ENCODE assay signal across 7 cellular contexts in the genomic region with DNA sequence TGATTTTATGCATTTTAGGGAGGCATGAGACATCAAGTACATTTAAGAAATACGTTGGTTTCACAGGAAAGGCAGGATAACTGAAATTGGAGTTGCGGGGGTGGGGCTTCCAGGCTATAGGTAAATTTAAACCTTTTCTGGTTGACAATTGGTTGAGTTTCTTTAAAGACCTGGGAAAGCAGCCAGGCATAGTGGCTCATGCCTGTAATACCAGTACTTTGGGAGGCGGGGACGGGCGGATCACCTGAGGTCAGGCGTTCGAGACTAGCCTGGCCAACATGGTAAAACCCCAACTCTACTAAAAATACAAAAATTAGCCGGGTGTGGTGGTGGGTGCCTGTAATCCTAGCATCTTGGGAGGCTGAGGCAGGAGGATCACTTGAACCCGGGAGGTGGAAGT. TPM values are rescaled to one million over a fixed set of nuclear protein-coding genes. Genes with fewer than 3 reads are reported as not detected.
A peak's percentile ranks its signal among the peaks of the same experiment; 100 is the strongest.
DNase-seq lines count a peak whose midpoint lies in the region; ATAC-seq, FAIRE-seq and TF ChIP-seq lines count a peak whose summit lies in the region.
"Not testable (repeated sequence)": the region's sequence is repeated elsewhere in the genome, so short reads cannot be mapped to it uniquely, and the experiment has no call there.

No MANE protein-coding gene starts in this region.

- H4K5ac ChIP-seq in H1 (ENCODE audit: insufficient read length, low read depth, low read length); mesendoderm (ENCODE audit: low read length): not testable (repeated sequence)

- H3K23ac ChIP-seq in H1 (ENCODE audit: insufficient read length); mesendoderm (ENCODE audit: low read length): not testable (repeated sequence)

- H3K9me2 ChIP-seq in GM23338 (ENCODE audit: insufficient read depth); HCT116 (ENCODE audit: insufficient read depth): not testable (repeated sequence)

- not testable (repeated sequence) for H3K79me2 ChIP-seq in GM23338 (replicated peaks; ENCODE audit: insufficient read depth); HCT116 (ENCODE audit: insufficient read depth, low read length); H1 (ENCODE audit: control insufficient read depth in 1 of 2, insufficient read depth in 2 of 2, low read length in 2 of 2); mesendoderm (ENCODE audit: control insufficient read depth, insufficient read depth, low read length)

- not testable (repeated sequence) for H3K4me2 ChIP-seq in GM23338; mesendoderm (ENCODE audit: low read length)
- H3K4me2 ChIP-seq in HCT116 (ENCODE audit: low read length): 0 out of 2 replicates have a peak overlapping the region, but pooled peaks have one; percentile 1
- H3K4me2 ChIP-seq in H1 (ENCODE audit: insufficient read depth in 1 of 2, low read depth in 2 of 2, low read length in 2 of 2): peak overlapping the region; percentile 28 to 68; a peak in 3 of 4 replicates

- not testable (repeated sequence) for H2BK12ac ChIP-seq in H1 (ENCODE audit: low read depth, low read length)

- TF ChIP-seq EP300 in H1 (IDR thresholded peaks at IDR 0.05; ENCODE audit: borderline replicate concordance in 1 of 2, low read depth in 2 of 2, low read length in 2 of 2): not testable (repeated sequence)

- H2BK5ac ChIP-seq in H1 (ENCODE audit: low read depth, low read length): peak overlapping the region; percentile 29
- H2BK5ac ChIP-seq in mesendoderm (ENCODE audit: low read length): not testable (repeated sequence)

- ATAC-seq in GM23338 (peak; percentile 65), HCT116 (peak; percentile 40; the same call in 1 of the 2 replicates)

- H3K4ac ChIP-seq in H1 (replicated peaks; ENCODE audit: insufficient read length, low read depth, low read length); mesendoderm (ENCODE audit: low read depth, low read length): not testable (repeated sequence)

- H3K14ac ChIP-seq in H1 (ENCODE audit: insufficient read length): not testable (repeated sequence)

- WGBS in HUES64: 71% methylated on average over 9 of the region's 9 CpGs
- WGBS in H1 (ENCODE audit: extremely low coverage in 1 of 2, insufficient coverage in 1 of 2, insufficient read length in 1 of 2, insufficient replicate concordance in 2 of 2, low coverage in 1 of 2, low lambda C conversion rate in 2 of 2, missing lambda C conversion rate in 1 of 2), 2 experiments: 72% methylated on average over 9 of the region's 9 CpGs; no CpG with 5 or more reads in 1 of the 2 experiments
- no CpG with 5 or more reads among the region's 9 CpGs for WGBS in mesendoderm (ENCODE audit: extremely low coverage, insufficient coverage, low lambda C conversion rate)

- not testable (repeated sequence) for BruUV-seq in HCT116 (replicated peaks; lab: Mats Ljungman, UMichigan)

- not testable (repeated sequence) for TF ChIP-seq RAD21 in HCT116 (IDR thresholded peaks at IDR 0.05; ENCODE audit: low read depth); H1 (IDR thresholded peaks at IDR 0.05 in 1 of 2, conservative IDR thresholded peaks at IDR 0.05 in 1 of 2; ENCODE audit: low read depth in 2 of 2, low read length in 2 of 2)

- RAD21 ChIA-PET in HCT116 (lab: Charles Lee; ENCODE audit: low non-redundant PET in 1 of 2, low total read pairs in 2 of 2, uncharacterized antibody in 2 of 2, unreplicated experiment in 2 of 2): not testable (repeated sequence)

- not testable (repeated sequence) for H3K9me3 ChIP-seq in HCT116 (ENCODE audit: control insufficient read depth in 1 of 2, insufficient read depth in 1 of 2, low read depth in 1 of 2, low read length in 2 of 2); HUES64 (ENCODE audit: insufficient read depth, low read depth, low read length); H1 (ENCODE audit: insufficient read depth in 2 of 2, low read depth in 1 of 2, low read length in 1 of 2); iPS-18a (ENCODE audit: control insufficient read depth, low read depth, low read length)

- not testable (repeated sequence) for H3K4me3 ChIP-seq in GM23338; HCT116 (replicated peaks in 1 of 2; ENCODE audit: low read depth in 1 of 2, low read length in 2 of 2); HUES64 (ENCODE audit: low read length); iPS-18a (ENCODE audit: low read length); mesendoderm (ENCODE audit: low read length)
- peak overlapping the region in 1 of 4 experiments; percentile 32; a peak in 1 of 8 replicates for H3K4me3 ChIP-seq in H1 (ENCODE audit: extremely low read depth in 1 of 4, insufficient read depth in 2 of 4, low read depth in 3 of 4, low read length in 4 of 4)

- intact Hi-C loops in HCT116 (cut with micrococcal nuclease); cardiac septum (cut with DNase I): not testable (repeated sequence)

- H3F3A ChIP-seq in GM23338 (replicated peaks; ENCODE audit: low read depth): not testable (repeated sequence)

- POLR2A ChIA-PET in HCT116 (lab: Charles Lee): not testable (repeated sequence)
- POLR2A ChIA-PET in H1 (lab: Charles Lee; ENCODE audit: partially characterized antibody): interaction anchor here (0.9 to 2.7 kb wide), 2 partner anchors 10 to 90 kb away, joined by 4 to 9 read pairs; partner anchors contain the start of genes ABHD18 and MFSD8

- not testable (repeated sequence) for H2BK15ac ChIP-seq in H1 (ENCODE audit: low read length); mesendoderm (replicated peaks; ENCODE audit: low read depth)

- not testable (repeated sequence) for H3K4me1 ChIP-seq in GM23338 (ENCODE audit: insufficient read depth); HUES64 (ENCODE audit: insufficient read depth, low read length); H1 (replicated peaks in 1 of 4; ENCODE audit: control insufficient read depth in 3 of 4, insufficient read depth in 4 of 4, low read length in 3 of 4); iPS-18a (ENCODE audit: control insufficient read depth, low read depth, low read length); mesendoderm (ENCODE audit: control insufficient read depth, low read depth, low read length)
- H3K4me1 ChIP-seq in HCT116 (ENCODE audit: control insufficient read depth in 1 of 2, insufficient read depth in 2 of 2, low read length in 2 of 2): peaks cover 4 to 11% of the 10 kb centered on the region in 2 experiments; a peak in 3 of 4 replicates

- H3K27me3 ChIP-seq in GM23338 (ENCODE audit: insufficient read depth); HCT116 (ENCODE audit: insufficient read depth, low read length); HUES64 (ENCODE audit: insufficient read depth, low read length); H1 (replicated peaks in 1 of 4; ENCODE audit: control insufficient read depth in 3 of 4, extremely low read depth in 1 of 4, insufficient read depth in 3 of 4, low read length in 3 of 4); iPS-18a (ENCODE audit: control insufficient read depth, insufficient read depth, low read length); mesendoderm (ENCODE audit: insufficient read depth, low read length, poor library complexity): not testable (repeated sequence)

- peak overlapping the region; percentile 87 for H3K27ac ChIP-seq in GM23338 (ENCODE audit: low read depth)
- not testable (repeated sequence) for H3K27ac ChIP-seq in HCT116 (ENCODE audit: low read depth, low read length); iPS-18a (ENCODE audit: low read length)
- peak overlapping the region; percentile 91 for H3K27ac ChIP-seq in HUES64 (ENCODE audit: low read depth, low read length)
- peak overlapping the region; percentile 37 for H3K27ac ChIP-seq in H1 (ENCODE audit: low read depth, low read length)
- peak overlapping the region; percentile 53 for H3K27ac ChIP-seq in mesendoderm (ENCODE audit: low read depth, low read length)

- TF ChIP-seq CTCF in GM23338 (conservative IDR thresholded peaks at IDR 0.05; ENCODE audit: low read depth in 2 of 2); HCT116 (IDR thresholded peaks at IDR 0.05 in 2 of 3, conservative IDR thresholded peaks at IDR 0.05 in 1 of 3; ENCODE audit: borderline replicate concordance in 1 of 3, insufficient read depth in 1 of 3, low read depth in 2 of 3, low read length in 2 of 3); H1 (IDR thresholded peaks at IDR 0.05; ENCODE audit: control extremely low read depth in 1 of 3, insufficient read depth in 1 of 3, low read depth in 1 of 3, low read length in 3 of 3): not testable (repeated sequence)

- peak overlapping the region; percentile 97; the same call in 1 of the 2 replicates for H2AK5ac ChIP-seq in H1 (ENCODE audit: low read depth, low read length)
- H2AK5ac ChIP-seq in mesendoderm (ENCODE audit: low read length): not testable (repeated sequence)

- H3K27ac Mint-ChIP-seq in GM23338: peak overlapping the region; percentile 98

- DNase-seq in GM23338 (ENCODE audit: low spot score): peak; percentile 88
- not testable (repeated sequence) for DNase-seq in HCT116 (ENCODE audit: low read depth, low spot score)
- peak in 1 of 2 experiments; percentile 66 for DNase-seq in H1 (ENCODE audit: low read depth in 1 of 2, low spot score in 2 of 2)
- peak; percentile 50 for DNase-seq in cardiac septum (ENCODE audit: low spot score)
- peak; percentile 45 for DNase-seq in mesendoderm

- H3K9ac ChIP-seq in HCT116 (ENCODE audit: low read length); HUES64 (ENCODE audit: low read depth, low read length); H1 (replicated peaks in 1 of 4; ENCODE audit: extremely low read depth in 1 of 4, low read depth in 3 of 4, low read length in 3 of 4); mesendoderm (ENCODE audit: low read length): not testable (repeated sequence)
- peak overlapping the region; percentile 54 for H3K9ac ChIP-seq in iPS-18a (ENCODE audit: low read length)

- peak overlapping the region; percentile 64 for H2BK120ac ChIP-seq in H1 (replicated peaks; ENCODE audit: low read depth, low read length)
- H2BK120ac ChIP-seq in mesendoderm (ENCODE audit: low read depth, low read length): not testable (repeated sequence)

- H4K8ac ChIP-seq in H1 (ENCODE audit: extremely low read depth, insufficient read depth, low read length); mesendoderm (ENCODE audit: low read depth, low read length): not testable (repeated sequence)

- CTCF ChIA-PET in HCT116 (lab: Charles Lee): not testable (repeated sequence)
- CTCF ChIA-PET in H1 (lab: Charles Lee; ENCODE audit: partially characterized antibody): interaction anchor here (0.6 kb wide), 1 partner anchor 26 kb away, joined by 3 read pairs; no protein-coding TSS in a partner anchor

- H3K4me3 Mint-ChIP-seq in GM23338: not testable (repeated sequence)

- H3K56ac ChIP-seq in H1 (replicated peaks; ENCODE audit: insufficient read length, low read depth, low read length); mesendoderm (ENCODE audit: low read length): not testable (repeated sequence)

- FAIRE-seq in H1 (lab: Jason Lieb, UNC): not testable (repeated sequence)

- H3K27me3 Mint-ChIP-seq in GM23338 (ENCODE audit: insufficient read depth, low read depth, poor library complexity): peaks cover 13% of the 10 kb centered on the region

- not testable (repeated sequence) for H3K9me3 Mint-ChIP-seq in GM23338

- 0 out of 2 replicates have a peak overlapping the region, but pooled peaks have one; percentile 87 for H2BK20ac ChIP-seq in H1 (ENCODE audit: low read length)

- H4K91ac ChIP-seq in H1 (replicated peaks; ENCODE audit: insufficient read length, low read length): not testable (repeated sequence)

- not testable (repeated sequence) for H2AFZ ChIP-seq in GM23338; HCT116 (ENCODE audit: low read depth, low read length, poor library complexity, severe bottlenecking); H1 (ENCODE audit: low read length)

- not testable (repeated sequence) for H4K20me1 ChIP-seq in GM23338 (replicated peaks; ENCODE audit: insufficient read depth); HCT116 (ENCODE audit: insufficient read depth); H1 (replicated peaks in 1 of 2; ENCODE audit: control insufficient read depth in 1 of 2, insufficient read depth in 2 of 2, low read length in 2 of 2)

- H3K23me2 ChIP-seq in H1 (ENCODE audit: low read depth, low read length): not testable (repeated sequence)

- H3K36me3 ChIP-seq in GM23338 (ENCODE audit: insufficient read depth); HCT116 (ENCODE audit: control insufficient read depth in 1 of 2, insufficient read depth in 2 of 2, low read length in 2 of 2); HUES64 (ENCODE audit: insufficient read depth, low read length); H1 (ENCODE audit: control insufficient read depth in 2 of 4, insufficient read depth in 4 of 4, low read length in 3 of 4); iPS-18a (ENCODE audit: control insufficient read depth, low read depth, low read length); mesendoderm (ENCODE audit: control insufficient read depth, insufficient read depth, low read length): not testable (repeated sequence)

- H3K79me1 ChIP-seq in H1 (ENCODE audit: low read depth, low read length); mesendoderm (ENCODE audit: low read length): not testable (repeated sequence)

- H3K36me3 Mint-ChIP-seq in GM23338 (ENCODE audit: low read depth): not testable (repeated sequence)

- TF ChIP-seq POLR2A in HCT116 (IDR thresholded peaks at IDR 0.05; ENCODE audit: borderline replicate concordance, extremely low read depth, insufficient read depth, insufficient read length); H1 (IDR thresholded peaks at IDR 0.05; ENCODE audit: control extremely low read depth in 1 of 2, low read depth in 2 of 2, low read length in 2 of 2): not testable (repeated sequence)

- peaks cover 15% of the 10 kb centered on the region for H3K4me1 Mint-ChIP-seq in GM23338

- peak overlapping the region; percentile 95 for H3K18ac ChIP-seq in H1 (ENCODE audit: extremely low read depth, low read length)
- H3K18ac ChIP-seq in mesendoderm (ENCODE audit: low read length): not testable (repeated sequence)

RNA-seq across cellular contexts. Expression of gene LARP1B, which starts 6.2 kb away (rescaled TPM):
- 45.4 and 59.2 TPM in 2 replicates for total RNA-seq in GM23338 (2014; rRNA removed; shearing (Covaris generic))
- 39.6 and 42.5 TPM in 2 replicates for polyA plus RNA-seq in GM23338 (2016; fragmentation: Nextera tagmentation; extraction: Ambion mirVana)
- 31.1 TPM for total RNA-seq in HCT116 (2021; ENCODE audit: unreplicated experiment)
- 11.8 and 14.5 TPM in 2 replicates for polyA plus RNA-seq in HCT116 (2012)
- 18.9 TPM for polyA plus RNA-seq in HUES64 (2013, experiment 1 of 2)
- polyA plus RNA-seq in HUES64 (2013, experiment 2 of 2): 19.3 TPM
- total RNA-seq in H1 (2021; fragmentation: NEBNext Ultra II Directional; extraction: Animal tissue kit (Norgen Biotek cat#: 25700)): 44.8 and 47.0 TPM in 2 replicates
- polyA plus RNA-seq in H1 (2011; rRNA removed): 5.4 and 10.6 TPM in 2 replicates
- polyA plus RNA-seq in H1 (2011; cell fraction: cytosol; rRNA removed): 17.3 TPM
- polyA plus RNA-seq in H1 (2011; cell fraction: nucleus; rRNA removed): 6.9 TPM
- 18.1 to 31.0 TPM (median 19.6 TPM) in 4 replicates for polyA plus RNA-seq in H1 (2012, experiment 1 of 2)
- polyA plus RNA-seq in H1 (2012, experiment 2 of 2): 3.2 TPM
- 31.6 TPM for polyA plus RNA-seq in H1 (2013, experiment 1 of 2)
- 31.1 TPM for polyA plus RNA-seq in H1 (2013, experiment 2 of 2)
- 10.4 and 13.3 TPM in 2 replicates for polyA minus RNA-seq in H1 (2011; rRNA and poly(A)+ RNA removed)
- 15.7 TPM for polyA minus RNA-seq in H1 (2011; cell fraction: cytosol; rRNA and poly(A)+ RNA removed)
- polyA minus RNA-seq in H1 (2011; cell fraction: nucleus; rRNA and poly(A)+ RNA removed): 32.7 TPM
- 24.2 TPM for total RNA-seq in cardiac septum
- 29.0 TPM for polyA plus RNA-seq in mesendoderm (2013, experiment 1 of 2)
- polyA plus RNA-seq in mesendoderm (2013, experiment 2 of 2): 29.0 TPM
